24 cellular contexts compared by ENCODE assay signal in the genomic region with DNA sequence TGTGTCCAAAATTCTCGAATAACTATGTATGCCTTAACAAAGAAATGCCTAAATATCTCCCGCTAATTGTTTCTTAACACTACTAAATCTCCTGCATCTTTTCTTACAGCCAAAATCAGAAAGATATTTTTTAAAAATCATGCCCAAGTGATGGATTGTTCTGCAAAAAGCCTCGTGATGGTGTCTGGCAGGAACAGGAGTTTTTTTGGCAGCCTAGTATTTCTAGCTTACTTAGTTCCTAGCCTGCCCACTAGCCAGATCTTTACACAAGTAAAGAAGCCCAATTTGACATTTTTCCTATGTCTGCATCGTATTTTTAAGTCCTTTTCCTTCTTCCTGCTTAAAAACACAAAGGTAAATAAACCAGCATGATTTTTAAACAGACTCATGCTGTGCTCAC. TPM values are rescaled to one million over a fixed set of nuclear protein-coding genes. Genes with fewer than 3 reads are reported as not detected.
A peak's percentile ranks its signal among the peaks of the same experiment; 100 is the strongest.
DNase-seq lines count a peak whose midpoint lies in the region; ATAC-seq, FAIRE-seq and TF ChIP-seq lines count a peak whose summit lies in the region.
"Had no signal": no experiment of that assay in that cellular context is flagged by ENCODE, and none has a peak within 500 bp of the region (broad histone marks: within the 10 kb centered on the region; RNA-seq: fewer than 3 reads in every experiment).

No MANE protein-coding gene starts in this region.

- no peak overlapping the region; a peak in 1 of 22 replicates for H3K9ac ChIP-seq in BLaER1 treated with 17β-estradiol and CSF1 and Interleukin-3, amounts not matched to agents 10 nM and 100 nM

- no peak overlapping the region for H3K4me3 ChIP-seq in BLaER1 treated with 17β-estradiol and CSF1 and Interleukin-3, amounts not matched to agents 10 nM and 100 nM
- peak overlapping the region; percentile 12; the same call in 1 of the 2 replicates for H3K4me3 ChIP-seq in LNCaP clone FGC (ENCODE audit: low read depth, low read length)
- peak overlapping the region in 1 of 4 donors; percentile 5 for H3K4me3 ChIP-seq in esophagus muscularis mucosa
- no peak overlapping the region for H3K4me3 ChIP-seq in prostate gland
- H3K4me3 ChIP-seq in CD8-positive, alpha-beta memory T cell (ENCODE audit: low read length), result no peak overlapping the region
- H3K4me3 ChIP-seq: GM12878, SJCRH30 had no signal

- no peak for FAIRE-seq in frontal cortex (lab: Jason Lieb, UNC)
- FAIRE-seq: GM12878, H1, RCC 7860 had no signal

- no peak overlapping the region for H3K4me3 Mint-ChIP-seq in CD8-positive, alpha-beta memory T cell
- H3K4me3 Mint-ChIP-seq in activated CD8-positive, alpha-beta T cell treated with anti-CD3 and anti-CD28 coated beads, Interleukin-2, amount 10 ng/mL, durations not matched to agents 7 days and 5 days, result no peak overlapping the region
- H3K4me3 Mint-ChIP-seq: CD4-positive, alpha-beta T cell had no signal

- DNase-seq in LNCaP clone FGC (ENCODE audit: low read depth) (no peak), esophagus muscularis mucosa (ENCODE audit: extremely low spot score) (no peak), prostate gland (ENCODE audit: low spot score) (no peak), frontal cortex (ENCODE audit: low spot score in 2 of 2) (no peak)
- no peak for DNase-seq in CD8-positive, alpha-beta memory T cell
- DNase-seq in activated CD8-positive, alpha-beta T cell treated with anti-CD3 and anti-CD28 coated beads, Interleukin-2, amount 10 ng/mL, durations not matched to agents 7 days and 5 days, result no peak
- DNase-seq: BE2C; Caco-2; CD4-positive, alpha-beta T cell; DMS 273 treated with DMSO at 0.1 percent for 48 hours; DMS79 treated with DMSO at 0.1 percent for 48 hours; NCI-H1694 treated with DMSO at 0.1 percent for 48 hours; NCI-H2081 treated with DMSO at 0.1 percent for 48 hours; NCI-H524; NCI-H774; SJCRH30 had no signal

- H3K36me3 Mint-ChIP-seq in CD8-positive, alpha-beta memory T cell, result no peaks in the 10 kb centered on the region
- no peaks in the 10 kb centered on the region for H3K36me3 Mint-ChIP-seq in activated CD8-positive, alpha-beta T cell treated with anti-CD3 and anti-CD28 coated beads, Interleukin-2, amount 10 ng/mL, durations not matched to agents 7 days and 5 days (ENCODE audit: low read depth)

- peak overlapping the region in 8 of 11 experiments; percentile 50 to 80 (median 62); a peak in 13 of 22 replicates for H3K4me2 ChIP-seq in BLaER1 treated with 17β-estradiol and CSF1 and Interleukin-3, amounts not matched to agents 10 nM and 100 nM

- peaks cover 9 to 39% (median 23%) of the 10 kb centered on the region in 10 experiments for H3K4me1 ChIP-seq in BLaER1 treated with 17β-estradiol and CSF1 and Interleukin-3, amounts not matched to agents 10 nM and 100 nM
- H3K4me1 ChIP-seq in esophagus muscularis mucosa (peaks cover 19 to 54% (median 35%) of the 10 kb centered on the region in 4 donors), prostate gland (replicated peaks) (peaks cover 11% of the 10 kb centered on the region)
- no peaks in the 10 kb centered on the region for H3K4me1 ChIP-seq in CD8-positive, alpha-beta memory T cell (ENCODE audit: insufficient read depth, low read length)
- H3K4me1 ChIP-seq: BE2C had no signal

- peak overlapping the region in 7 of 11 experiments; percentile 26 to 70 (median 61); a peak in 11 of 22 replicates for H3K27ac ChIP-seq in BLaER1 treated with 17β-estradiol and CSF1 and Interleukin-3, amounts not matched to agents 10 nM and 100 nM
- H3K27ac ChIP-seq in esophagus muscularis mucosa (replicated peaks in 1 of 4) (peak overlapping the region; percentile 62 to 80 (median 75)), prostate gland (peak overlapping the region; percentile 77 to 78)
- no peak overlapping the region for H3K27ac ChIP-seq in CD8-positive, alpha-beta memory T cell (ENCODE audit: low read depth, low read length)
- H3K27ac ChIP-seq: SJCRH30 had no signal

- no peaks in the 10 kb centered on the region for H3K9me3 Mint-ChIP-seq in CD8-positive, alpha-beta memory T cell
- no peaks in the 10 kb centered on the region for H3K9me3 Mint-ChIP-seq in activated CD8-positive, alpha-beta T cell treated with anti-CD3 and anti-CD28 coated beads, Interleukin-2, amount 10 ng/mL, durations not matched to agents 7 days and 5 days (ENCODE audit: insufficient read depth)
- H3K9me3 Mint-ChIP-seq: CD4-positive, alpha-beta T cell had no signal

- no peaks in the 10 kb centered on the region for H3K36me3 ChIP-seq in BLaER1 treated with 17β-estradiol and CSF1 and Interleukin-3, amounts not matched to agents 10 nM and 100 nM
- peaks cover 0 to 4% (median 0%) of the 10 kb centered on the region in 4 donors for H3K36me3 ChIP-seq in esophagus muscularis mucosa
- H3K36me3 ChIP-seq in prostate gland, result no peaks in the 10 kb centered on the region
- no peaks in the 10 kb centered on the region for H3K36me3 ChIP-seq in CD8-positive, alpha-beta memory T cell (ENCODE audit: insufficient read depth, low read length)
- H3K36me3 ChIP-seq: BE2C, SJCRH30 had no signal

- WGBS in esophagus muscularis mucosa, result 30% methylated on average over 4 of the region's 4 CpGs
- 37% methylated on average over 4 of the region's 4 CpGs for WGBS in prostate gland

- no peaks in the 10 kb centered on the region for H3K27me3 ChIP-seq in BLaER1 treated with 17β-estradiol and CSF1 and Interleukin-3, amounts not matched to agents 10 nM and 100 nM
- H3K27me3 ChIP-seq in esophagus muscularis mucosa (no peaks in the 10 kb centered on the region), prostate gland (replicated peaks; ENCODE audit: insufficient read depth) (no peaks in the 10 kb centered on the region)
- no peaks in the 10 kb centered on the region for H3K27me3 ChIP-seq in CD8-positive, alpha-beta memory T cell (ENCODE audit: insufficient read depth, low read length, poor library complexity, severe bottlenecking)
- H3K27me3 ChIP-seq: BE2C, SJCRH30 had no signal

- TF ChIP-seq CTCF in LNCaP clone FGC (IDR thresholded peaks at IDR 0.05; ENCODE audit: control insufficient read depth, extremely low read depth, insufficient read depth) (no peak), esophagus muscularis mucosa (IDR thresholded peaks at IDR 0.05) (no peak), prostate gland (IDR thresholded peaks at IDR 0.05) (no peak)

- H3K4me1 Mint-ChIP-seq in CD8-positive, alpha-beta memory T cell, result no peaks in the 10 kb centered on the region
- H3K4me1 Mint-ChIP-seq in activated CD8-positive, alpha-beta T cell treated with anti-CD3 and anti-CD28 coated beads, Interleukin-2, amount 10 ng/mL, durations not matched to agents 7 days and 5 days (ENCODE audit: low read depth), result peaks cover 2% of the 10 kb centered on the region

- intact Hi-C loops in esophagus muscularis mucosa (cut with DNase I) (no loop called here), prostate gland (cut with DNase I) (loop anchor here (2.0 kb wide), 1 partner anchor 40 kb away; no protein-coding TSS in a partner anchor)

- TF ChIP-seq POLR2A in esophagus muscularis mucosa (IDR thresholded peaks at IDR 0.05; ENCODE audit: low read depth) (no peak), prostate gland (IDR thresholded peaks at IDR 0.05) (no peak)

- TF ChIP-seq EP300 in esophagus muscularis mucosa (IDR thresholded peaks at IDR 0.05), result no peak

- CTCF ChIA-PET in CD8-positive, alpha-beta memory T cell (lab: Charles Lee), result no interaction called here
- CTCF ChIA-PET in activated CD8-positive, alpha-beta T cell treated with anti-CD3 and anti-CD28 coated beads, Interleukin-2, amount 10 ng/mL, durations not matched to agents 7 days and 5 days (lab: Charles Lee), result interaction anchor here (1.8 kb wide), 1 partner anchor 105 kb away, joined by 6 read pairs; no protein-coding TSS in a partner anchor

- POLR2A ChIA-PET in CD8-positive, alpha-beta memory T cell (lab: Charles Lee), result no interaction called here
- POLR2A ChIA-PET in activated CD8-positive, alpha-beta T cell treated with anti-CD3 and anti-CD28 coated beads, Interleukin-2, amount 10 ng/mL, durations not matched to agents 7 days and 5 days (lab: Charles Lee), result no interaction called here

- no peak for ATAC-seq in GM18867 (IDR thresholded peaks at IDR 0.05; ENCODE audit: unreplicated experiment)
- no peak for ATAC-seq in activated CD8-positive, alpha-beta T cell treated with anti-CD3 and anti-CD28 coated beads, Interleukin-2, amount 10 ng/mL, durations not matched to agents 7 days and 5 days
- ATAC-seq: GM12878, HCT116 had no signal

- H4K20me1 ChIP-seq in BLaER1 treated with 17β-estradiol and CSF1 and Interleukin-3, amounts not matched to agents 10 nM and 100 nM, result no peaks in the 10 kb centered on the region

- peaks cover 6 to 26% of the 10 kb centered on the region in 2 donors for H3K27me3 Mint-ChIP-seq in CD8-positive, alpha-beta memory T cell
- H3K27me3 Mint-ChIP-seq in activated CD8-positive, alpha-beta T cell treated with anti-CD3 and anti-CD28 coated beads, Interleukin-2, amount 10 ng/mL, durations not matched to agents 7 days and 5 days (ENCODE audit: low read depth), result peaks cover 10% of the 10 kb centered on the region
- H3K27me3 Mint-ChIP-seq: CD4-positive, alpha-beta T cell had no signal

- H3K9me3 ChIP-seq in BLaER1 treated with 17β-estradiol and CSF1 and Interleukin-3, amounts not matched to agents 10 nM and 100 nM (replicated peaks in 1 of 11), result 0 out of 22 replicates have a peak, but pooled peaks cover 0 to 4% (median 0%) of the 10 kb centered on the region in 11 experiments
- no peaks in the 10 kb centered on the region for H3K9me3 ChIP-seq in esophagus muscularis mucosa
- no peaks in the 10 kb centered on the region for H3K9me3 ChIP-seq in prostate gland
- no peaks in the 10 kb centered on the region for H3K9me3 ChIP-seq in CD8-positive, alpha-beta memory T cell (ENCODE audit: low read length)
- H3K9me3 ChIP-seq: BE2C, Caco-2, SJCRH30 had no signal

- peak overlapping the region in 1 of 8 donors; percentile 17 for H3K27ac Mint-ChIP-seq in CD8-positive, alpha-beta memory T cell
- H3K27ac Mint-ChIP-seq in activated CD8-positive, alpha-beta T cell treated with anti-CD3 and anti-CD28 coated beads, Interleukin-2, amount 10 ng/mL, durations not matched to agents 7 days and 5 days, result no peak overlapping the region
- H3K27ac Mint-ChIP-seq: CD4-positive, alpha-beta T cell had no signal

RNA-seq across cellular contexts. Expression of a gene that starts 31.5 kb away (rescaled TPM):
- 10 to 100 TPM; 23.2 to 50.7 (median 43.1) TPM for total RNA-seq in esophagus muscularis mucosa
- 10 to 100 TPM; 15.2 to 49.0 TPM for total RNA-seq in prostate gland
- not detected for total RNA-seq in CD8-positive, alpha-beta memory T cell
- polyA plus RNA-seq in CD8-positive, alpha-beta memory T cell, result not detected
- 4.1 TPM for total RNA-seq in frontal cortex
- under 1 TPM; 0.08 TPM for total RNA-seq in activated CD8-positive, alpha-beta T cell treated with anti-CD3 and anti-CD28 coated beads, Interleukin-2, amount 10 ng/mL, durations not matched to agents 7 days and 5 days
- total RNA-seq: A673; Caco-2; CD4-positive, alpha-beta T cell; MCF 10A had no signal
